In genomic region chr12:89935850-89936249, GRCh38 we compare ENCODE assay signal across 11 cellular contexts.
DNase-seq lines count a peak whose midpoint lies in the region; ATAC-seq and TF ChIP-seq lines count a peak whose summit lies in the region.
"Had no signal": no experiment of that assay in that cellular context is flagged by ENCODE, and none has a peak within 500 bp of the region (broad histone marks: within the 10 kb centered on the region; RNA-seq: fewer than 3 reads in every experiment).

No MANE protein-coding gene starts in this region.

- H3K4me3 ChIP-seq in osteoblast (ENCODE audit: insufficient read depth, low read length) = no peak overlapping the region
- H3K4me3 ChIP-seq: A549 had no signal

- no peaks in the 10 kb centered on the region for H3K9me3 Mint-ChIP-seq in activated CD8-positive, alpha-beta T cell treated with anti-CD3 and anti-CD28 coated beads for 36 hours
- H3K9me3 Mint-ChIP-seq in activated CD8-positive, alpha-beta T cell treated with anti-CD3 and anti-CD28 coated beads, Interleukin-2, amount 10 ng/mL, durations not matched to agents 7 days and 5 days (ENCODE audit: insufficient read depth) = no peaks in the 10 kb centered on the region

- H3K27ac ChIP-seq in osteoblast (ENCODE audit: low read depth, low read length) = no peak overlapping the region
- H3K27ac ChIP-seq: A549 had no signal

- no peak overlapping the region for H3K4me3 Mint-ChIP-seq in activated CD8-positive, alpha-beta T cell treated with anti-CD3 and anti-CD28 coated beads for 36 hours
- H3K4me3 Mint-ChIP-seq in activated CD8-positive, alpha-beta T cell treated with anti-CD3 and anti-CD28 coated beads, Interleukin-2, amount 10 ng/mL, durations not matched to agents 7 days and 5 days = no peak overlapping the region

- no peaks in the 10 kb centered on the region for H3K36me3 ChIP-seq in osteoblast (ENCODE audit: insufficient read depth, low read length)

- no peaks in the 10 kb centered on the region for H4K20me1 ChIP-seq in osteoblast (ENCODE audit: insufficient read depth, low read length)

- intact Hi-C loops in activated CD8-positive, alpha-beta T cell treated with anti-CD3 and anti-CD28 coated beads for 36 hours (cut with micrococcal nuclease) = no loop called here

- H3K79me2 ChIP-seq in osteoblast (ENCODE audit: insufficient read depth, low read length) = no peaks in the 10 kb centered on the region

- H3K27me3 Mint-ChIP-seq in activated CD8-positive, alpha-beta T cell treated with anti-CD3 and anti-CD28 coated beads for 36 hours = no peaks in the 10 kb centered on the region
- no peaks in the 10 kb centered on the region for H3K27me3 Mint-ChIP-seq in activated CD8-positive, alpha-beta T cell treated with anti-CD3 and anti-CD28 coated beads, Interleukin-2, amount 10 ng/mL, durations not matched to agents 7 days and 5 days (ENCODE audit: low read depth)

- ATAC-seq in activated CD8-positive, alpha-beta T cell treated with anti-CD3 and anti-CD28 coated beads for 36 hours = peak; percentile 37
- ATAC-seq in activated CD8-positive, alpha-beta T cell treated with anti-CD3 and anti-CD28 coated beads, Interleukin-2, amount 10 ng/mL, durations not matched to agents 7 days and 5 days = no peak
- ATAC-seq in GM21529 (IDR thresholded peaks at IDR 0.05; ENCODE audit: unreplicated experiment) = peak; percentile 93
- ATAC-seq in HG03342 (IDR thresholded peaks at IDR 0.05; ENCODE audit: unreplicated experiment) = peak; percentile 82
- ATAC-seq: A549 had no signal

- peak overlapping the region; percentile 8 for H2AFZ ChIP-seq in osteoblast (ENCODE audit: low read length)

- no peaks in the 10 kb centered on the region for H3K9me3 ChIP-seq in osteoblast (ENCODE audit: low read depth, low read length)
- H3K9me3 ChIP-seq: A549 had no signal

- DNase-seq in activated CD8-positive, alpha-beta T cell treated with anti-CD3 and anti-CD28 coated beads for 36 hours = no peak
- no peak for DNase-seq in activated CD8-positive, alpha-beta T cell treated with anti-CD3 and anti-CD28 coated beads, Interleukin-2, amount 10 ng/mL, durations not matched to agents 7 days and 5 days
- no peak for DNase-seq in osteoblast (ENCODE audit: insufficient read length, low spot score, missing footprints)
- no peak for DNase-seq in NCI-H2227 (lab: John Stamatoyannopoulos, UW; ENCODE audit: unreplicated experiment)
- no peak for DNase-seq in NCI-H1930 (lab: John Stamatoyannopoulos, UW)
- no peak for DNase-seq in activated CD4-positive, CD25-positive, alpha-beta regulatory T cell treated with anti-CD3 and anti-CD28 coated beads, Interleukin-2, amount 50 U/mL, for 72 hours
- DNase-seq: foreskin fibroblast, NCI-H187 treated with DMSO at 0.1 percent for 48 hours had no signal

- H3K36me3 Mint-ChIP-seq in activated CD8-positive, alpha-beta T cell treated with anti-CD3 and anti-CD28 coated beads for 36 hours (ENCODE audit: low read depth) = no peaks in the 10 kb centered on the region
- no peaks in the 10 kb centered on the region for H3K36me3 Mint-ChIP-seq in activated CD8-positive, alpha-beta T cell treated with anti-CD3 and anti-CD28 coated beads, Interleukin-2, amount 10 ng/mL, durations not matched to agents 7 days and 5 days (ENCODE audit: low read depth)

- peaks cover 20% of the 10 kb centered on the region for H3K4me1 Mint-ChIP-seq in activated CD8-positive, alpha-beta T cell treated with anti-CD3 and anti-CD28 coated beads for 36 hours (ENCODE audit: low read depth)
- peaks cover 16% of the 10 kb centered on the region for H3K4me1 Mint-ChIP-seq in activated CD8-positive, alpha-beta T cell treated with anti-CD3 and anti-CD28 coated beads, Interleukin-2, amount 10 ng/mL, durations not matched to agents 7 days and 5 days (ENCODE audit: low read depth)

- H3K27ac Mint-ChIP-seq in activated CD8-positive, alpha-beta T cell treated with anti-CD3 and anti-CD28 coated beads for 36 hours = no peak overlapping the region
- H3K27ac Mint-ChIP-seq in activated CD8-positive, alpha-beta T cell treated with anti-CD3 and anti-CD28 coated beads, Interleukin-2, amount 10 ng/mL, durations not matched to agents 7 days and 5 days = no peak overlapping the region

- H3K4me1 ChIP-seq in osteoblast (ENCODE audit: insufficient read depth, low read length) = peaks cover 18% of the 10 kb centered on the region
- H3K4me1 ChIP-seq: A549 had no signal

- POLR2A ChIA-PET in activated CD8-positive, alpha-beta T cell treated with anti-CD3 and anti-CD28 coated beads for 36 hours (lab: Charles Lee) = no interaction called here
- POLR2A ChIA-PET in activated CD8-positive, alpha-beta T cell treated with anti-CD3 and anti-CD28 coated beads, Interleukin-2, amount 10 ng/mL, durations not matched to agents 7 days and 5 days (lab: Charles Lee) = no interaction called here

- CTCF ChIA-PET in activated CD8-positive, alpha-beta T cell treated with anti-CD3 and anti-CD28 coated beads for 36 hours (lab: Charles Lee) = no interaction called here
- CTCF ChIA-PET in activated CD8-positive, alpha-beta T cell treated with anti-CD3 and anti-CD28 coated beads, Interleukin-2, amount 10 ng/mL, durations not matched to agents 7 days and 5 days (lab: Charles Lee) = no interaction called here

- no peak overlapping the region for H3K4me2 ChIP-seq in osteoblast (ENCODE audit: insufficient read depth, low read length)
- H3K4me2 ChIP-seq: A549 had no signal

- no peaks in the 10 kb centered on the region for H3K27me3 ChIP-seq in osteoblast (ENCODE audit: insufficient read depth, low read length)

- TF ChIP-seq CTCF in activated CD8-positive, alpha-beta T cell treated with anti-CD3 and anti-CD28 coated beads for 36 hours (IDR thresholded peaks at IDR 0.05) = no peak
- TF ChIP-seq CTCF in osteoblast (IDR thresholded peaks at IDR 0.05; ENCODE audit: extremely low read depth, low read depth, low read length) = no peak
